ENCODE assay signal across 8 cellular contexts in the genomic region with DNA sequence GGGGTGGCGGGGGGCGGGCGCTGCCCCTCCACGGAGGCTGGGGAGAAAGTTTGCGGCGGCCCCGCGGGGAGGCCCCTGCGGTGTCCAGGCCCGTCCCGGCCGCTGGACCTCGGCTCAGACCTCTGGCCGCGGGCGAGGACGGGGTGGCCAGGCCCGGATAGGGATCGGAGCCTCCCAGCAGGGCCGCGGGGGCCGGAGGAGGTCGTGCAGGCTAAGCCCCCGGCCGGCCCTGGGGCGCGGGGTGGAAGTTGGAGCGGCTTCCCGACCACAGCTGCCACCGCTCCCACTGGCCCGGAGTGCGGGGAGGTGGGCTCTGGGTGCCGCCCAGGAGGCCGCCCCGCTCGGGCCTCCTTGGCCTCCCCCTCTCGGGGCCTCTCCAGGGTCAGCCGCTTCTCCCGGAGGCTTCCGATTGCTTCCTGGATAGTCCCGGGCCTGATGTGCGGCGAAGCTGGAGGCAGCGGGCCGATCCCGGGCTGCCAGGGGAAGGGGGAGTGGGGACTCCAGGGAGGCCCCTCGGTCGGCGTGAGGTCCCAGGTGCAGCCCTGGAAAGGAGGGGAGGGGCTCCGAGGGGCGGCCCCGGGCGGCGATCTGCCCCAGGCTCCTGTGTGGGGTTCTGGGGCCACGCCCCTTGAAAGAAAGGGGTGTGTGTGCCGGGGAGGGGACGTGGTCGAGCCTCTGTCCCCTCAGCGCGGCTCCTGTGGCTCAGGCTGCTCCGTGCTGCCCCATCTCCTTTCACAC. TPM values are rescaled to one million over a fixed set of nuclear protein-coding genes. Genes with fewer than 3 reads are reported as not detected.
DNase-seq lines count a peak whose midpoint lies in the region; ATAC-seq, FAIRE-seq and TF ChIP-seq lines count a peak whose summit lies in the region.

No MANE protein-coding gene starts in this region.

- peaks cover 2% of the 10 kb centered on the region for H3K9me3 Mint-ChIP-seq in astrocyte (ENCODE audit: unreplicated experiment)

- H4K20me1 ChIP-seq in PC-9 (ENCODE audit: insufficient read depth) (peaks cover 45% of the 10 kb centered on the region), astrocyte (ENCODE audit: insufficient read depth, low read length) (peaks cover 52% of the 10 kb centered on the region)

- peaks cover 1% of the 10 kb centered on the region for H3K4me1 Mint-ChIP-seq in astrocyte (ENCODE audit: low read depth, unreplicated experiment)

- H3K36me3 ChIP-seq in PC-9 (ENCODE audit: low read depth), result no peaks in the 10 kb centered on the region
- no peaks in the 10 kb centered on the region for H3K36me3 ChIP-seq in astrocyte (ENCODE audit: insufficient read depth, low read length)

- CTCF ChIA-PET in PC-9 (lab: Charles Lee), result interaction anchor here (0.6 kb wide), 1 partner anchor 237 kb away, joined by 3 read pairs; no protein-coding TSS in a partner anchor

- H3K27ac Mint-ChIP-seq in astrocyte (ENCODE audit: unreplicated experiment), result no peak overlapping the region

- H3K79me2 ChIP-seq in PC-9 (ENCODE audit: low read depth), result peaks cover 47% of the 10 kb centered on the region
- peaks cover 53% of the 10 kb centered on the region for H3K79me2 ChIP-seq in astrocyte (ENCODE audit: insufficient read depth, low read length)

- intact Hi-C loops in PC-9 (cut with micrococcal nuclease; ENCODE audit: unreplicated experiment), result loop anchor here (2.0 to 10.0 kb wide), 6 partner anchors 191 to 561 kb away; a partner anchor contains a TSS

- no peak overlapping the region for H3K27ac ChIP-seq in PC-9
- no peak overlapping the region for H3K27ac ChIP-seq in astrocyte (ENCODE audit: low read depth, low read length)

- H2AFZ ChIP-seq in PC-9 (peak overlapping the region; percentile 72; the same call in 1 of the 2 replicates), astrocyte (ENCODE audit: low read depth, low read length) (no peak overlapping the region)

- H3F3A ChIP-seq in PC-9 (ENCODE audit: insufficient read depth, low read depth), result peaks cover 8% of the 10 kb centered on the region

- peak overlapping the region; percentile 81 for H3K9ac ChIP-seq in astrocyte (ENCODE audit: low read length)

- H3K27me3 ChIP-seq in PC-9 (ENCODE audit: insufficient read depth, low read depth), result no peaks in the 10 kb centered on the region
- H3K27me3 ChIP-seq in astrocyte (ENCODE audit: insufficient read depth, low read length), result peaks cover 2% of the 10 kb centered on the region

- H3K36me3 Mint-ChIP-seq in astrocyte (ENCODE audit: low read depth, unreplicated experiment), result no peaks in the 10 kb centered on the region

- no peak for ATAC-seq in GM18511 (IDR thresholded peaks at IDR 0.05; ENCODE audit: unreplicated experiment)

- no peaks in the 10 kb centered on the region for H3K9me3 ChIP-seq in PC-9 (ENCODE audit: insufficient read depth, low read depth)
- H3K9me3 ChIP-seq in astrocyte (ENCODE audit: insufficient read depth, low read depth, low read length), result no peaks in the 10 kb centered on the region

- TF ChIP-seq CTCF in PC-9 (conservative IDR thresholded peaks at IDR 0.05) (no peak), astrocyte (IDR thresholded peaks at IDR 0.05; ENCODE audit: insufficient read depth, low read depth, low read length) (no peak)

- FAIRE-seq in astrocyte (lab: Jason Lieb, UNC), result no peak

- no TSS peak for BruUV-seq in PC-9 (replicated peaks; lab: Mats Ljungman, UMichigan)

- H3K4me3 ChIP-seq in PC-9, result peak overlapping the region; percentile 83
- peak overlapping the region; percentile 64 for H3K4me3 ChIP-seq in astrocyte (ENCODE audit: insufficient read depth, low read depth, low read length)

- H3K27me3 Mint-ChIP-seq in astrocyte (ENCODE audit: low read depth, unreplicated experiment), result peaks cover 7% of the 10 kb centered on the region

- peak overlapping the region; percentile 79 for H3K4me3 Mint-ChIP-seq in astrocyte (ENCODE audit: unreplicated experiment)

- H3K9me2 ChIP-seq in PC-9 (ENCODE audit: insufficient read depth), result no peaks in the 10 kb centered on the region

- POLR2A ChIA-PET in PC-9 (lab: Charles Lee; ENCODE audit: unreplicated experiment), result no interaction called here

- H3K4me2 ChIP-seq in PC-9 (peak overlapping the region; percentile 83), astrocyte (ENCODE audit: low read length) (peak overlapping the region; percentile 93)

- peak; percentile 44 for DNase-seq in activated CD4-positive, CD25-positive, alpha-beta regulatory T cell treated with anti-CD3 and anti-CD28 coated beads, Interleukin-2, amount 50 U/mL, for 72 hours
- DNase-seq in activated CD4-positive, CD25-positive, alpha-beta regulatory T cell (lab: John Stamatoyannopoulos, UW), result no peak
- DNase-seq in PC-9 (peak in 1 of 2 experiments; percentile 66), astrocyte (ENCODE audit: low read depth) (no peak), iPS-NIHi11 (ENCODE audit: low spot score) (peak; percentile 80), SKM-1 treated with dmso at 0.1 percent for 144 hours (lab: John Stamatoyannopoulos, UW; ENCODE audit: unreplicated experiment) (no peak)
- peak; percentile 64 for DNase-seq in stimulated activated CD4-positive, alpha-beta T cell treated with anti-CD3 and anti-CD28 coated beads, Interleukin-15, amount 100 ng/mL, for 24 hours

- H3K4me1 ChIP-seq in PC-9 (replicated peaks; ENCODE audit: insufficient read depth) (peaks cover 19% of the 10 kb centered on the region), astrocyte (ENCODE audit: insufficient read depth, low read length) (peaks cover 33% of the 10 kb centered on the region)

RNA-seq across cellular contexts. Expression of a gene that starts 0.9 kb away (rescaled TPM):
- total RNA-seq in PC-9 (2021) (83.1 and 88.2 TPM in 2 replicates), astrocyte (63.3 and 64.3 TPM in 2 replicates)

Comparison
In these comparisons a context has a peak if more than half of its experiments do, and no peak if none do; other contexts are left out.
1. DNase-seq: peak in activated CD4-positive, CD25-positive, alpha-beta regulatory T cell treated with anti-CD3 and anti-CD28 coated beads, Interleukin-2, amount 50 U/mL, for 72 hours (single experiment), iPS-NIHi11 (single experiment) and stimulated activated CD4-positive, alpha-beta T cell treated with anti-CD3 and anti-CD28 coated beads, Interleukin-15, amount 100 ng/mL, for 24 hours (single experiment); none in activated CD4-positive, CD25-positive, alpha-beta regulatory T cell (0 of 4), astrocyte (single experiment) and SKM-1 treated with dmso at 0.1 percent for 144 hours (single experiment).